Comparison of ENCODE assay signal across 1 cellular context in the genomic region with DNA sequence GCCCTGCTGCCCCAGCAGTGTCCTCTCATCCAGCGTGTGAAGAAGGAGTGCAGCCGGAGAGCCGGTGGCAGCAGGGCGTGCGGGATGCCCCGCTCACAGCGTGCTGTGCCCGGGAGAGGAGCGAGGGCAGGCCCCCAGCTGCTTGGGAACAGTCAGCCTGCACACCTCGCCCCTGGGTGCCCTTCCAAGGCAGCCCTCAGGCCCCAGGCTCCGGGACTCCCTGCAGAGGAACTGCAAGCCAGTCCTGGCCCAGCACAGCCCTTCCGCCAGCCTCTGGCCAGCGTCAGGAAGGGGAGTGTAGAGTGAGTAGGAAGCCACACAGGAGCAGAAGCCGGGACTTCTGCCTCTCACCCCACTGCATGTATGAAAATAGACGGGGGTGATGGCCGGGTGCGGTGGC.
TF ChIP-seq lines count a peak whose summit lies in the region.

No MANE protein-coding gene starts in this region.

TF ChIP-seq in GM23338, 12 proteins besides CTCF, POLR2A, EP300 and RAD21 (continued from another document):
- TF ChIP-seq ZNF114 (CRISPR knock-in tag; IDR thresholded peaks at IDR 0.05) = no peak
- TF ChIP-seq JUNB (IDR thresholded peaks at IDR 0.05; ENCODE audit: unreplicated experiment) = no peak
